15 cellular contexts compared by ENCODE assay signal in genomic region chr18:55403555-55403954, GRCh38.
DNase-seq lines count a peak whose midpoint lies in the region; ATAC-seq and TF ChIP-seq lines count a peak whose summit lies in the region.
"Had no signal": no experiment of that assay in that cellular context is flagged by ENCODE, and none has a peak within 500 bp of the region (broad histone marks: within the 10 kb centered on the region; RNA-seq: fewer than 3 reads in every experiment).

No MANE protein-coding gene starts in this region.

- POLR2A ChIA-PET in A673 (lab: Charles Lee; ENCODE audit: low non-redundant PET) (no interaction called here), Panc1 (lab: Charles Lee) (no interaction called here)
- POLR2A ChIA-PET in activated CD4-positive, alpha-beta T cell treated with anti-CD3 and anti-CD28 coated beads for 36 hours (lab: Charles Lee) = no interaction called here
- POLR2A ChIA-PET in activated CD4-positive, alpha-beta memory T cell treated with anti-CD3 and anti-CD28 coated beads, Interleukin-2, amount 10 ng/mL, durations not matched to agents 7 days and 5 days (lab: Charles Lee) = no interaction called here

- peak overlapping the region; percentile 81 for H3K27ac ChIP-seq in A673 (ENCODE audit: low read depth, low read length, poor library complexity, severe bottlenecking)
- H3K27ac ChIP-seq in Panc1 (ENCODE audit: low read length) = peak overlapping the region; percentile 90; the same call in 1 of the 2 replicates
- peak overlapping the region; percentile 45 for H3K27ac ChIP-seq in rectal smooth muscle tissue (ENCODE audit: low read depth, low read length)

- in situ Hi-C loops in Panc1 (cut with HindIII; ENCODE audit: low pct_unique_long_range_greater_than_20kb, low sequenced_read_pairs) = no loop called here

- TF ChIP-seq CTCF in A673 (conservative IDR thresholded peaks at IDR 0.05; ENCODE audit: low read depth, low read length) (no peak), Panc1 (IDR thresholded peaks at IDR 0.05) (no peak), fibroblast of villous mesenchyme (IDR thresholded peaks at IDR 0.05; ENCODE audit: insufficient read depth, low read depth, low read length) (no peak)

- H3K4me1 ChIP-seq in A673 (ENCODE audit: insufficient read depth, low read length, poor library complexity, severe bottlenecking) (peaks cover 71% of the 10 kb centered on the region), Panc1 (ENCODE audit: control insufficient read depth, insufficient read depth, low read length) (peaks cover 9% of the 10 kb centered on the region), rectal smooth muscle tissue (ENCODE audit: control insufficient read depth, insufficient read depth, low read length) (peaks cover 17% of the 10 kb centered on the region)

- H3K36me3 ChIP-seq in A673 (ENCODE audit: insufficient read depth, low read length, poor library complexity, severe bottlenecking) (no peaks in the 10 kb centered on the region), Panc1 (ENCODE audit: control insufficient read depth, insufficient read depth, low read length) (no peaks in the 10 kb centered on the region), rectal smooth muscle tissue (ENCODE audit: control insufficient read depth, insufficient read depth, low read length) (no peaks in the 10 kb centered on the region)

- intact Hi-C loops in A673 (cut with micrococcal nuclease; ENCODE audit: unreplicated experiment) = loop anchor here (5.0 to 10.0 kb wide), 3 partner anchors 51 to 1171 kb away; no protein-coding TSS in a partner anchor
- intact Hi-C loops in Panc1 (cut with micrococcal nuclease; ENCODE audit: unreplicated experiment) = no loop called here
- intact Hi-C loops in activated CD4-positive, alpha-beta T cell treated with anti-CD3 and anti-CD28 coated beads for 36 hours (cut with DNase I, micrococcal nuclease) = no loop called here

- H3K4me3 ChIP-seq in A673 (ENCODE audit: low read depth, low read length, poor library complexity, severe bottlenecking) = peak overlapping the region; percentile 47
- H3K4me3 ChIP-seq in Panc1 (ENCODE audit: low read depth in 2 of 2, low read length in 2 of 2) = no peak overlapping the region
- H3K4me3 ChIP-seq in fibroblast of villous mesenchyme (ENCODE audit: low read depth, low read length) = peak overlapping the region; percentile 55
- peak overlapping the region; percentile 42 for H3K4me3 ChIP-seq in rectal smooth muscle tissue (ENCODE audit: low read length)

- ATAC-seq in Panc1 (no peak), GM21576 (IDR thresholded peaks at IDR 0.05; ENCODE audit: unreplicated experiment) (no peak)
- ATAC-seq in activated CD4-positive, alpha-beta T cell treated with anti-CD3 and anti-CD28 coated beads for 36 hours = no peak
- ATAC-seq: PC-3 had no signal

- H3K36me3 Mint-ChIP-seq in activated CD4-positive, alpha-beta T cell treated with anti-CD3 and anti-CD28 coated beads for 36 hours (ENCODE audit: low read depth) = no peaks in the 10 kb centered on the region
- no peaks in the 10 kb centered on the region for H3K36me3 Mint-ChIP-seq in activated CD4-positive, alpha-beta memory T cell treated with anti-CD3 and anti-CD28 coated beads, Interleukin-2, amount 10 ng/mL, durations not matched to agents 7 days and 5 days (ENCODE audit: low read depth)
- H3K36me3 Mint-ChIP-seq: activated CD4-positive, alpha-beta memory T cell treated with anti-CD3 and anti-CD28 coated beads for 36 hours had no signal

- no peak overlapping the region for H3K9ac ChIP-seq in rectal smooth muscle tissue (ENCODE audit: low read length)

- no peaks in the 10 kb centered on the region for H3K27me3 ChIP-seq in A673 (replicated peaks; ENCODE audit: insufficient read depth, low read depth, low read length, poor library complexity)
- H3K27me3 ChIP-seq in Panc1 (ENCODE audit: control insufficient read depth, insufficient read depth, low read length) = no peaks in the 10 kb centered on the region
- no peaks in the 10 kb centered on the region for H3K27me3 ChIP-seq in rectal smooth muscle tissue (ENCODE audit: control insufficient read depth, insufficient read depth, low read length)

- peaks cover 2% of the 10 kb centered on the region for H3K4me1 Mint-ChIP-seq in activated CD4-positive, alpha-beta T cell treated with anti-CD3 and anti-CD28 coated beads for 36 hours
- no peaks in the 10 kb centered on the region for H3K4me1 Mint-ChIP-seq in activated CD4-positive, alpha-beta memory T cell treated with anti-CD3 and anti-CD28 coated beads, Interleukin-2, amount 10 ng/mL, durations not matched to agents 7 days and 5 days

- H3K9me3 Mint-ChIP-seq in activated CD4-positive, alpha-beta T cell treated with anti-CD3 and anti-CD28 coated beads for 36 hours (ENCODE audit: low read depth) = no peaks in the 10 kb centered on the region
- H3K9me3 Mint-ChIP-seq in activated CD4-positive, alpha-beta memory T cell treated with anti-CD3 and anti-CD28 coated beads, Interleukin-2, amount 10 ng/mL, durations not matched to agents 7 days and 5 days = no peaks in the 10 kb centered on the region
- H3K9me3 Mint-ChIP-seq: activated CD4-positive, alpha-beta memory T cell treated with anti-CD3 and anti-CD28 coated beads for 36 hours; T-helper 2 cell treated with Interferon-gamma antibody and Interleukin-4, amounts not matched to agents 5 μg/mL and 100 μg/mL, for 36 hours had no signal

- peaks cover 11% of the 10 kb centered on the region for H3K27me3 Mint-ChIP-seq in activated CD4-positive, alpha-beta T cell treated with anti-CD3 and anti-CD28 coated beads for 36 hours
- no peaks in the 10 kb centered on the region for H3K27me3 Mint-ChIP-seq in activated CD4-positive, alpha-beta memory T cell treated with anti-CD3 and anti-CD28 coated beads, Interleukin-2, amount 10 ng/mL, durations not matched to agents 7 days and 5 days
- H3K27me3 Mint-ChIP-seq: activated CD4-positive, alpha-beta memory T cell treated with anti-CD3 and anti-CD28 coated beads for 36 hours had no signal

- H3K4me3 Mint-ChIP-seq in activated CD4-positive, alpha-beta T cell treated with anti-CD3 and anti-CD28 coated beads for 36 hours = no peak overlapping the region
- no peak overlapping the region for H3K4me3 Mint-ChIP-seq in activated CD4-positive, alpha-beta memory T cell treated with anti-CD3 and anti-CD28 coated beads, Interleukin-2, amount 10 ng/mL, durations not matched to agents 7 days and 5 days
- H3K4me3 Mint-ChIP-seq: activated CD4-positive, alpha-beta memory T cell treated with anti-CD3 and anti-CD28 coated beads for 36 hours; T-helper 2 cell treated with Interferon-gamma antibody and Interleukin-4, amounts not matched to agents 5 μg/mL and 100 μg/mL, for 36 hours had no signal

- CTCF ChIA-PET in A673 (lab: Charles Lee) (no interaction called here), Panc1 (lab: Charles Lee) (no interaction called here)
- CTCF ChIA-PET in activated CD4-positive, alpha-beta T cell treated with anti-CD3 and anti-CD28 coated beads for 36 hours (lab: Charles Lee) = no interaction called here
- CTCF ChIA-PET in activated CD4-positive, alpha-beta memory T cell treated with anti-CD3 and anti-CD28 coated beads, Interleukin-2, amount 10 ng/mL, durations not matched to agents 7 days and 5 days (lab: Charles Lee) = interaction anchor here (1.7 kb wide), 1 partner anchor 10 kb away, joined by 3 read pairs; no protein-coding TSS in a partner anchor

- DNase-seq in A673 (ENCODE audit: low spot score) = no peak
- DNase-seq in Panc1 (ENCODE audit: low read depth, low spot score) = no peak
- DNase-seq in fibroblast of villous mesenchyme (ENCODE audit: low read depth) = no peak
- DNase-seq in RPMI8226 = no peak
- DNase-seq in activated CD4-positive, alpha-beta T cell treated with anti-CD3 and anti-CD28 coated beads for 36 hours = no peak
- DNase-seq in activated CD4-positive, alpha-beta memory T cell treated with anti-CD3 and anti-CD28 coated beads, Interleukin-2, amount 10 ng/mL, durations not matched to agents 7 days and 5 days = no peak
- DNase-seq: activated CD4-positive, alpha-beta memory T cell treated with anti-CD3 and anti-CD28 coated beads for 36 hours; activated naive CD4-positive, alpha-beta T cell; DND-41; midbrain; PC-3; retina had no signal

- no peak overlapping the region for H3K27ac Mint-ChIP-seq in activated CD4-positive, alpha-beta T cell treated with anti-CD3 and anti-CD28 coated beads for 36 hours
- H3K27ac Mint-ChIP-seq in activated CD4-positive, alpha-beta memory T cell treated with anti-CD3 and anti-CD28 coated beads, Interleukin-2, amount 10 ng/mL, durations not matched to agents 7 days and 5 days = no peak overlapping the region
- H3K27ac Mint-ChIP-seq: activated CD4-positive, alpha-beta memory T cell treated with anti-CD3 and anti-CD28 coated beads for 36 hours; T-helper 2 cell treated with Interferon-gamma antibody and Interleukin-4, amounts not matched to agents 5 μg/mL and 100 μg/mL, for 36 hours had no signal

- BruUV-seq in A673 (replicated peaks; lab: Mats Ljungman, UMichigan) = no TSS peak
- BruUV-seq in Panc1 (replicated peaks; lab: Mats Ljungman, UMichigan) = no TSS peak

- H3K9me3 ChIP-seq in A673 (ENCODE audit: low read depth, low read length, poor library complexity, severe bottlenecking) = no peaks in the 10 kb centered on the region
- H3K9me3 ChIP-seq in Panc1 (ENCODE audit: control insufficient read depth, insufficient read depth, low read depth, low read length) = no peaks in the 10 kb centered on the region

Comparison
In these comparisons a context has a peak if more than half of its experiments do, and no peak if none do; other contexts are left out.
1. H3K4me3 ChIP-seq: peak in A673 (single experiment), fibroblast of villous mesenchyme (single experiment) and rectal smooth muscle tissue (single experiment); none in Panc1 (0 of 2).
2. Peak in every context shown above with its lines, with median percentiles within 50 percentile points of each other: H3K27ac ChIP-seq.